Comparison of ENCODE assay signal across 1 cellular context in genomic region chr11:22829231-22830081, GRCh38.
TF ChIP-seq lines count a peak whose summit lies in the region.

TSS of gene SVIP (minus strand) at chr11:22829801. CDS start at chr11:22829748, 53 bp downstream.

TF ChIP-seq in HepG2, 621 proteins besides CTCF, POLR2A, EP300 and RAD21 (continued from another document and continues in another):
- TF ChIP-seq BATF2 (CRISPR knock-in tag; IDR thresholded peaks at IDR 0.05) (no peak), REL (CRISPR knock-in tag; conservative IDR thresholded peaks at IDR 0.05) (0 out of 2 replicates have a peak, but pooled peaks have one; percentile 31), ZNF574 (CRISPR knock-in tag; IDR thresholded peaks at IDR 0.05) (peak; percentile 58; the same call in 1 of the 2 replicates), FOXC1 (CRISPR knock-in tag; IDR thresholded peaks at IDR 0.05; ENCODE audit: borderline replicate concordance) (peak; percentile 59; the same call in 1 of the 2 replicates), GABPB1 (CRISPR knock-in tag; IDR thresholded peaks at IDR 0.05) (peak; percentile 72), ATF1 (CRISPR knock-in tag; IDR thresholded peaks at IDR 0.05) (no peak), BORCS8-MEF2B (CRISPR knock-in tag; IDR thresholded peaks at IDR 0.05) (peak; percentile 74; the same call in 1 of the 2 replicates), ZNF775 (CRISPR knock-in tag; IDR thresholded peaks at IDR 0.05; ENCODE audit: borderline replicate concordance) (no peak), NR2F2 (IDR thresholded peaks at IDR 0.05; ENCODE audit: borderline replicate concordance, low read depth) (no peak), ZNF317 (CRISPR knock-in tag; IDR thresholded peaks at IDR 0.05) (0 out of 2 replicates have a peak, but pooled peaks have one; percentile 25), ZNF251 (CRISPR knock-in tag; IDR thresholded peaks at IDR 0.05) (no peak), SNAPC4 (CRISPR knock-in tag; IDR thresholded peaks at IDR 0.05) (no peak), HIC2 (CRISPR knock-in tag; IDR thresholded peaks at IDR 0.05; ENCODE audit: low read depth) (no peak), MAFK (conservative IDR thresholded peaks at IDR 0.05 in 1 of 2, IDR thresholded peaks at IDR 0.05 in 1 of 2; ENCODE audit: low read length in 2 of 2) (no peak), HOXA3 (CRISPR knock-in tag; IDR thresholded peaks at IDR 0.05) (0 out of 2 replicates have a peak, but pooled peaks have one; percentile 11), CBFB (CRISPR knock-in tag; IDR thresholded peaks at IDR 0.05) (peak; percentile 42; the same call in 1 of the 2 replicates), TCF7 (IDR thresholded peaks at IDR 0.05; ENCODE audit: low read depth) (no peak), ZNF33A (CRISPR knock-in tag; IDR thresholded peaks at IDR 0.05; ENCODE audit: borderline replicate concordance) (no peak), ZNF512B (CRISPR knock-in tag; IDR thresholded peaks at IDR 0.05; ENCODE audit: borderline replicate concordance) (no peak), ETV6 (CRISPR knock-in tag; conservative IDR thresholded peaks at IDR 0.05) (no peak), SOX5 (CRISPR knock-in tag; IDR thresholded peaks at IDR 0.05; ENCODE audit: borderline replicate concordance) (peak; percentile 36; the same call in 1 of the 2 replicates), RXRA (CRISPR knock-in tag; IDR thresholded peaks at IDR 0.05) (peak; percentile 46; the same call in 1 of the 2 replicates), RBAK (CRISPR knock-in tag; IDR thresholded peaks at IDR 0.05) (no peak), TARDBP (CRISPR knock-in tag; IDR thresholded peaks at IDR 0.05) (peak; percentile 11; the same call in 1 of the 2 replicates), SMYD3 (CRISPR knock-in tag; IDR thresholded peaks at IDR 0.05) (no peak), ZEB1 (IDR thresholded peaks at IDR 0.05; ENCODE audit: insufficient replicate concordance, low read depth) (peak; percentile 83), HES4 (CRISPR knock-in tag; IDR thresholded peaks at IDR 0.05; ENCODE audit: borderline replicate concordance) (no peak), HDAC1 (CRISPR knock-in tag; IDR thresholded peaks at IDR 0.05) (peak; percentile 62; the same call in 1 of the 2 replicates), SRSF9 (IDR thresholded peaks at IDR 0.05; ENCODE audit: borderline replicate concordance, insufficient read depth, low read depth, low read length, poor library complexity, severe bottlenecking) (no peak), RBM39 (IDR thresholded peaks at IDR 0.05; ENCODE audit: low read depth, low read length, poor library complexity, severe bottlenecking) (no peak), SMARCC2 (IDR thresholded peaks at IDR 0.05) (no peak), SOX13 (IDR thresholded peaks at IDR 0.05) (no peak), SOX13 (CRISPR knock-in tag; conservative IDR thresholded peaks at IDR 0.05 in 1 of 2, IDR thresholded peaks at IDR 0.05 in 1 of 2) (peak in 1 of 2 experiments; percentile 55; a peak in 2 of 4 replicates), HDAC2 (CRISPR knock-in tag; IDR thresholded peaks at IDR 0.05) (peak; percentile 60), SALL1 (CRISPR knock-in tag; IDR thresholded peaks at IDR 0.05) (peak; percentile 71), ZNF18 (CRISPR knock-in tag; IDR thresholded peaks at IDR 0.05; ENCODE audit: insufficient replicate concordance) (no peak), ZNF672 (CRISPR knock-in tag; IDR thresholded peaks at IDR 0.05) (no peak), GATAD2A (CRISPR knock-in tag; IDR thresholded peaks at IDR 0.05) (peak; percentile 66), ZNF17 (CRISPR knock-in tag; IDR thresholded peaks at IDR 0.05) (no peak), ZNF510 (CRISPR knock-in tag; IDR thresholded peaks at IDR 0.05; ENCODE audit: low read depth) (no peak), ZNF557 (CRISPR knock-in tag; IDR thresholded peaks at IDR 0.05) (no peak), BRCA1 (CRISPR knock-in tag; IDR thresholded peaks at IDR 0.05) (no peak), ZSCAN31 (CRISPR knock-in tag; IDR thresholded peaks at IDR 0.05; ENCODE audit: low read depth) (peak; percentile 77), ZNF337 (CRISPR knock-in tag; IDR thresholded peaks at IDR 0.05; ENCODE audit: borderline replicate concordance, low read depth) (no peak), IRF1 (CRISPR knock-in tag; IDR thresholded peaks at IDR 0.05; ENCODE audit: low read depth) (no peak), MTERF4 (CRISPR knock-in tag; IDR thresholded peaks at IDR 0.05) (no peak), CHD4 (IDR thresholded peaks at IDR 0.05; ENCODE audit: borderline replicate concordance, low read length) (no peak), ZNF704 (CRISPR knock-in tag; IDR thresholded peaks at IDR 0.05; ENCODE audit: borderline replicate concordance) (no peak), ELF4 (CRISPR knock-in tag; IDR thresholded peaks at IDR 0.05; ENCODE audit: borderline replicate concordance) (no peak), ATM (IDR thresholded peaks at IDR 0.05; ENCODE audit: borderline replicate concordance) (no peak), ZMYM3 (CRISPR knock-in tag; IDR thresholded peaks at IDR 0.05) (no peak), KLF12 (CRISPR knock-in tag; IDR thresholded peaks at IDR 0.05; ENCODE audit: borderline replicate concordance) (no peak), SP4 (CRISPR knock-in tag; IDR thresholded peaks at IDR 0.05) (peak; percentile 67)
